Comparison of ENCODE assay signal across 19 cellular contexts in the genomic region with DNA sequence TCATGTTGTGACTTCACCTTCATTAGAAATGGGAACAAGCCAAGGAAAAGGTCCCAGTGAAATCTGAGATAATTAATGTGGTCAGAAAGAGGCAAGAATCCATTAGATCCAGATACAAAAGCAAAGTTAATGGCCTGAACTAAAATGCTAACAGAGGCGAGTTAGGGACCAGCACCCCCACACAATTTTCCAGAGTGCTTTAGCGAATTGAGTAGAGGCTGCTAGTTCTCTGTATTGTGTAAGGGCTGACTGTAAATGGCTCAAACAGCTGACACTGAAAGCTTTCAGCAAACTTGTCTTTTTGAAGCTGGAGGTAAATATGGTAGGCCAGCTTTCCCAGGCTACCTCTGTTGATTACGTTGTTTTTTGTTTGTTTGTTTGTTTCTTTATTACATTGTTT.
"Had no signal": no experiment of that assay in that cellular context is flagged by ENCODE, and none has a peak within 500 bp of the region (broad histone marks: within the 10 kb centered on the region; RNA-seq: fewer than 3 reads in every experiment).

No MANE protein-coding gene starts in this region.

- H3K27me3 Mint-ChIP-seq: activated CD8-positive, alpha-beta T cell treated with anti-CD3 and anti-CD28 coated beads for 36 hours had no signal

- ATAC-seq: activated CD8-positive, alpha-beta T cell treated with anti-CD3 and anti-CD28 coated beads for 36 hours; left cardiac atrium; mucosa of descending colon; naive thymus-derived CD8-positive, alpha-beta T cell had no signal

- H3K4me1 Mint-ChIP-seq: naive thymus-derived CD8-positive, alpha-beta T cell had no signal

- H3K27ac Mint-ChIP-seq: activated CD8-positive, alpha-beta T cell treated with anti-CD3 and anti-CD28 coated beads for 36 hours; activated T-helper 1 cell treated with anti-CD3 and anti-CD28 coated beads, Interleukin-12 subunit alpha, Interleukin-12 subunit beta, Interleukin-2, Interleukin-4 antibody, amounts not matched to agents 30 ng/mL and 10 ng/mL and 1 ng/mL, durations not matched to agents 14 hours and 24 hours and 36 hours; naive thymus-derived CD8-positive, alpha-beta T cell; T-helper 1 cell treated with Interleukin-12 subunit alpha and Interleukin-12 subunit beta and Interleukin-4 antibody, amounts not matched to agents 30 μg/mL and 1 μg/mL, for 36 hours had no signal

- H3K4me3 Mint-ChIP-seq: activated CD8-positive, alpha-beta T cell treated with anti-CD3 and anti-CD28 coated beads for 36 hours; activated T-helper 1 cell treated with anti-CD3 and anti-CD28 coated beads, Interleukin-12 subunit alpha, Interleukin-12 subunit beta, Interleukin-2, Interleukin-4 antibody, amounts not matched to agents 30 ng/mL and 10 ng/mL and 1 ng/mL, durations not matched to agents 14 hours and 24 hours and 36 hours; naive thymus-derived CD8-positive, alpha-beta T cell; T-helper 1 cell treated with Interleukin-12 subunit alpha and Interleukin-12 subunit beta and Interleukin-4 antibody, amounts not matched to agents 30 μg/mL and 1 μg/mL, for 36 hours had no signal

- H3K27ac ChIP-seq: coronary artery, sigmoid colon, upper lobe of left lung had no signal

- H3K36me3 ChIP-seq: prostate gland, sigmoid colon, upper lobe of left lung had no signal

- H3K9me3 ChIP-seq: mucosa of descending colon, prostate gland, sigmoid colon, upper lobe of left lung had no signal

- DNase-seq: activated CD4-positive, alpha-beta T cell treated with anti-CD3 and anti-CD28 coated beads for 4 hours; activated CD8-positive, alpha-beta memory T cell treated with anti-CD3 and anti-CD28 coated beads, Interleukin-2, amount 50 U/mL, for 4 hours; activated CD8-positive, alpha-beta T cell treated with anti-CD3 and anti-CD28 coated beads for 36 hours; activated naive CD4-positive, alpha-beta T cell; central memory CD4-positive, alpha-beta T cell; effector CD8-positive, alpha-beta T cell; hypothalamus; left cardiac atrium; mucosa of descending colon; naive thymus-derived CD8-positive, alpha-beta T cell; sigmoid colon; stimulated activated CD4-positive, alpha-beta T cell treated with anti-CD3 and anti-CD28 coated beads, Interleukin-12 subunit alpha, Interleukin-12 subunit beta, amount 100 ng/mL, for 4 hours; stimulated activated naive CD4-positive, alpha-beta T cell treated with Interleukin-2 at 50 U/mL for 16 hours; upper lobe of left lung had no signal

- H3K9me3 Mint-ChIP-seq: activated CD8-positive, alpha-beta T cell treated with anti-CD3 and anti-CD28 coated beads for 36 hours; activated T-helper 1 cell treated with anti-CD3 and anti-CD28 coated beads, Interleukin-12 subunit alpha, Interleukin-12 subunit beta, Interleukin-2, Interleukin-4 antibody, amounts not matched to agents 30 ng/mL and 10 ng/mL and 1 ng/mL, durations not matched to agents 14 hours and 24 hours and 36 hours; naive thymus-derived CD8-positive, alpha-beta T cell; T-helper 1 cell treated with Interleukin-12 subunit alpha and Interleukin-12 subunit beta and Interleukin-4 antibody, amounts not matched to agents 30 μg/mL and 1 μg/mL, for 36 hours had no signal

- H3K4me3 ChIP-seq: coronary artery, lung, mucosa of descending colon, prostate gland, sigmoid colon, upper lobe of left lung had no signal

- H3K27me3 ChIP-seq: sigmoid colon, upper lobe of left lung had no signal

- H3K36me3 Mint-ChIP-seq: naive thymus-derived CD8-positive, alpha-beta T cell had no signal
